In the genomic region with DNA sequence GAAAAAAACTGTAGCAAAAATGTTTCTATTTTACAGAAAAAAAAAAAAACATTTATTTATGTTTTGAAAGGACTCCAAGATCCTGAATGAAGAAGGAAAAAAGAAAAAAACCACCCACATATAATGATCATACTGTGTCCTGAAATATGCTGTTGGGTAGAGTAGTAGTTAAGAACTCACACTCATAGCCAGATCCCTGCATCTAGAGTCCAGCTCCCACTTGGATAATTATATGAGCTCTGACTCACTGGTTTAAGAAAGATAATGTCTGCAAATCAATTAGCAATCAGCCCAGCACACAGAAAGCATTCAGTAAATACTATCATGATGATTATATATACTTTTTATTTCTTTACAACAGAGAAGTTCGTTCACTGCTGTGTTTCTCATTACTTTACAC, we compare ENCODE assay signal across 26 cellular contexts. TPM values are rescaled to one million over a fixed set of nuclear protein-coding genes. Genes with fewer than 3 reads are reported as not detected.
"Had no signal": no experiment of that assay in that cellular context is flagged by ENCODE, and none has a peak within 500 bp of the region (broad histone marks: within the 10 kb centered on the region; RNA-seq: fewer than 3 reads in every experiment).

No MANE protein-coding gene starts in this region.

- H3K27me3 ChIP-seq: ascending aorta, right lobe of liver, spleen, thyroid gland had no signal

- H3K4me3 ChIP-seq: ascending aorta, dorsolateral prefrontal cortex, lower lobe of right lung, prostate gland, right lobe of liver, spleen, thyroid gland had no signal

- ATAC-seq: activated CD8-positive, alpha-beta T cell treated with anti-CD3 and anti-CD28 coated beads for 36 hours; activated naive CD8-positive, alpha-beta T cell treated with anti-CD3 and anti-CD28 coated beads, Interleukin-2, amount 50 U/mL, for 24 hours; left colon; lower lobe of right lung; natural killer cell treated with Interleukin-12 subunit alpha and Interleukin-12 subunit beta and Interleukin-15 and Interleukin-18, amount 100 ng/mL, for 72 hours; right lobe of liver; stimulated activated memory B cell treated with anti-CD40 and anti-IgM and Interleukin-4, amounts not matched to agents 10 μg/mL and 1 μg/mL and 100 μg/mL, for 72 hours had no signal

- H3K27ac ChIP-seq: ascending aorta, dorsolateral prefrontal cortex, lower lobe of right lung, prostate gland, right lobe of liver, spleen, thyroid gland had no signal

- H3K9me3 Mint-ChIP-seq: activated CD4-positive, alpha-beta T cell treated with anti-CD3 and anti-CD28 coated beads, Interleukin-2, amount 10 ng/mL, durations not matched to agents 24 days and 14 days; activated CD8-positive, alpha-beta T cell treated with anti-CD3 and anti-CD28 coated beads for 36 hours; activated naive CD4-positive, alpha-beta T cell treated with anti-CD3 and anti-CD28 coated beads, Interleukin-2, amount 10 ng/mL, durations not matched to agents 7 days and 5 days; activated naive CD8-positive, alpha-beta T cell treated with anti-CD3 and anti-CD28 coated beads, Interleukin-2, amount 50 U/mL, for 24 hours; activated T-cell treated with anti-CD3 and anti-CD28 coated beads, Interleukin-2, amount 50 U/mL, for 24 hours; activated T-helper 2 cell treated with anti-CD3 and anti-CD28 coated beads, Interferon-gamma antibody, Interleukin-2, Interleukin-4, amounts not matched to agents 10 μg/mL and 5 μg/mL and 100 μg/mL, durations not matched to agents 14 hours and 24 hours and 36 hours; stimulated activated memory B cell treated with anti-CD40 and anti-IgM and Interleukin-4, amounts not matched to agents 10 μg/mL and 1 μg/mL and 100 μg/mL, for 72 hours had no signal

- H3K4me1 Mint-ChIP-seq: activated CD4-positive, alpha-beta T cell treated with anti-CD3 and anti-CD28 coated beads, Interleukin-2, amount 10 ng/mL, durations not matched to agents 24 days and 14 days; activated naive CD4-positive, alpha-beta T cell treated with anti-CD3 and anti-CD28 coated beads, Interleukin-2, amount 10 ng/mL, durations not matched to agents 7 days and 5 days; activated naive CD8-positive, alpha-beta T cell treated with anti-CD3 and anti-CD28 coated beads, Interleukin-2, amount 50 U/mL, for 24 hours; stimulated activated memory B cell treated with anti-CD40 and anti-IgM and Interleukin-4, amounts not matched to agents 10 μg/mL and 1 μg/mL and 100 μg/mL, for 72 hours had no signal

- H3K4me3 Mint-ChIP-seq: activated CD4-positive, alpha-beta T cell treated with anti-CD3 and anti-CD28 coated beads, Interleukin-2, amount 10 ng/mL, durations not matched to agents 24 days and 14 days; activated CD8-positive, alpha-beta T cell treated with anti-CD3 and anti-CD28 coated beads for 36 hours; activated naive CD4-positive, alpha-beta T cell treated with anti-CD3 and anti-CD28 coated beads, Interleukin-2, amount 10 ng/mL, durations not matched to agents 7 days and 5 days; activated naive CD8-positive, alpha-beta T cell treated with anti-CD3 and anti-CD28 coated beads, Interleukin-2, amount 50 U/mL, for 24 hours; activated T-cell treated with anti-CD3 and anti-CD28 coated beads, Interleukin-2, amount 50 U/mL, for 24 hours; natural killer cell treated with Interleukin-12 subunit alpha and Interleukin-12 subunit beta and Interleukin-15 and Interleukin-18, amount 100 ng/mL, for 72 hours; stimulated activated memory B cell treated with anti-CD40 and anti-IgM and Interleukin-4, amounts not matched to agents 10 μg/mL and 1 μg/mL and 100 μg/mL, for 72 hours had no signal

- H3K27ac Mint-ChIP-seq: activated CD4-positive, alpha-beta T cell treated with anti-CD3 and anti-CD28 coated beads, Interleukin-2, amount 10 ng/mL, durations not matched to agents 24 days and 14 days; activated CD8-positive, alpha-beta T cell treated with anti-CD3 and anti-CD28 coated beads for 36 hours; activated naive CD4-positive, alpha-beta T cell treated with anti-CD3 and anti-CD28 coated beads, Interleukin-2, amount 10 ng/mL, durations not matched to agents 7 days and 5 days; activated naive CD8-positive, alpha-beta T cell treated with anti-CD3 and anti-CD28 coated beads, Interleukin-2, amount 50 U/mL, for 24 hours; activated T-cell treated with anti-CD3 and anti-CD28 coated beads, Interleukin-2, amount 50 U/mL, for 24 hours; activated T-helper 2 cell treated with anti-CD3 and anti-CD28 coated beads, Interferon-gamma antibody, Interleukin-2, Interleukin-4, amounts not matched to agents 10 μg/mL and 5 μg/mL and 100 μg/mL, durations not matched to agents 14 hours and 24 hours and 36 hours; natural killer cell treated with Interleukin-12 subunit alpha and Interleukin-12 subunit beta and Interleukin-15 and Interleukin-18, amount 100 ng/mL, for 72 hours; stimulated activated memory B cell treated with anti-CD40 and anti-IgM and Interleukin-4, amounts not matched to agents 10 μg/mL and 1 μg/mL and 100 μg/mL, for 72 hours had no signal

- H3K9me3 ChIP-seq: ascending aorta, lower lobe of right lung, prostate gland, right lobe of liver, spleen, thyroid gland had no signal

- H3K4me1 ChIP-seq: ascending aorta, lower lobe of right lung, prostate gland, right lobe of liver, spleen, thyroid gland had no signal

- H3K36me3 Mint-ChIP-seq: activated naive CD4-positive, alpha-beta T cell treated with anti-CD3 and anti-CD28 coated beads, Interleukin-2, amount 10 ng/mL, durations not matched to agents 7 days and 5 days; natural killer cell treated with Interleukin-12 subunit alpha and Interleukin-12 subunit beta and Interleukin-15 and Interleukin-18, amount 100 ng/mL, for 72 hours; stimulated activated memory B cell treated with anti-CD40 and anti-IgM and Interleukin-4, amounts not matched to agents 10 μg/mL and 1 μg/mL and 100 μg/mL, for 72 hours had no signal

- H3K36me3 ChIP-seq: ascending aorta, lower lobe of right lung, prostate gland, right lobe of liver, spleen, thyroid gland had no signal

- FAIRE-seq: islet of Langerhans, urothelium cell line had no signal

- H3K27me3 Mint-ChIP-seq: activated CD4-positive, alpha-beta T cell treated with anti-CD3 and anti-CD28 coated beads, Interleukin-2, amount 10 ng/mL, durations not matched to agents 24 days and 14 days; activated CD8-positive, alpha-beta T cell treated with anti-CD3 and anti-CD28 coated beads for 36 hours; activated naive CD4-positive, alpha-beta T cell treated with anti-CD3 and anti-CD28 coated beads, Interleukin-2, amount 10 ng/mL, durations not matched to agents 7 days and 5 days; activated naive CD8-positive, alpha-beta T cell treated with anti-CD3 and anti-CD28 coated beads, Interleukin-2, amount 50 U/mL, for 24 hours; activated T-cell treated with anti-CD3 and anti-CD28 coated beads, Interleukin-2, amount 50 U/mL, for 24 hours; stimulated activated memory B cell treated with anti-CD40 and anti-IgM and Interleukin-4, amounts not matched to agents 10 μg/mL and 1 μg/mL and 100 μg/mL, for 72 hours had no signal

- DNase-seq: activated CD4-positive, alpha-beta T cell treated with anti-CD3 and anti-CD28 coated beads, Interleukin-2, amount 10 ng/mL, durations not matched to agents 24 days and 14 days; activated CD4-positive, CD25-positive, alpha-beta regulatory T cell; activated CD8-positive, alpha-beta T cell treated with anti-CD3 and anti-CD28 coated beads for 36 hours; activated naive CD4-positive, alpha-beta T cell treated with anti-CD3 and anti-CD28 coated beads, Interleukin-2, amount 10 ng/mL, durations not matched to agents 7 days and 5 days; activated naive CD8-positive, alpha-beta T cell treated with anti-CD3 and anti-CD28 coated beads, Interleukin-2, amount 50 U/mL, for 24 hours; activated T-cell treated with anti-CD3 and anti-CD28 coated beads, Interleukin-2, amount 50 U/mL, for 24 hours; dorsolateral prefrontal cortex; foreskin melanocyte; glutamatergic neuron; hippocampal formation; left colon; lower lobe of right lung; occipital lobe; right lobe of liver; spleen; stimulated activated CD4-positive, alpha-beta T cell treated with anti-CD3 and anti-CD28 coated beads, Interleukin-4, amount 100 ng/mL, for 4 hours; T1000; thyroid gland had no signal

RNA-seq across cellular contexts. Expression of a gene that starts 46.7 kb away (rescaled TPM):
- total RNA-seq: activated CD4-positive, alpha-beta T cell treated with anti-CD3 and anti-CD28 coated beads, Interleukin-2, amount 10 ng/mL, durations not matched to agents 24 days and 14 days; activated CD8-positive, alpha-beta T cell treated with anti-CD3 and anti-CD28 coated beads for 36 hours; activated T-helper 2 cell treated with anti-CD3 and anti-CD28 coated beads, Interferon-gamma antibody, Interleukin-2, Interleukin-4, amounts not matched to agents 10 μg/mL and 5 μg/mL and 100 μg/mL, durations not matched to agents 14 hours and 24 hours and 36 hours; natural killer cell treated with Interleukin-12 subunit alpha and Interleukin-12 subunit beta and Interleukin-15 and Interleukin-18, amount 100 ng/mL, for 72 hours; T-helper 1 cell treated with Interleukin-12 subunit alpha and Interleukin-12 subunit beta and Interleukin-4 antibody, amounts not matched to agents 30 ng/mL and 1 ng/mL, for 36 hours had no signal
